Comparison of ENCODE assay signal across 20 cellular contexts in genomic region chr10:114265392-114266053, GRCh38. TPM values are rescaled to one million over a fixed set of nuclear protein-coding genes. Genes with fewer than 3 reads are reported as not detected.
DNase-seq lines count a peak whose midpoint lies in the region; ATAC-seq and TF ChIP-seq lines count a peak whose summit lies in the region.
"Had no signal": no experiment of that assay in that cellular context is flagged by ENCODE, and none has a peak within 500 bp of the region (broad histone marks: within the 10 kb centered on the region; RNA-seq: fewer than 3 reads in every experiment).

No MANE protein-coding gene starts in this region.

- no peak for TF ChIP-seq POLR2A in esophagus squamous epithelium (IDR thresholded peaks at IDR 0.05)

- no peaks in the 10 kb centered on the region for H3K9me3 Mint-ChIP-seq in stimulated activated naive B cell treated with anti-CD40 and anti-IgM and Interleukin-4, amounts not matched to agents 10 μg/mL and 1 μg/mL and 100 μg/mL, for 72 hours
- H3K9me3 Mint-ChIP-seq: activated naive CD4-positive, alpha-beta T cell treated with anti-CD3 and anti-CD28 coated beads, Interleukin-2, amount 50 U/mL, for 24 hours; naive B cell had no signal

- no peaks in the 10 kb centered on the region for H3K27me3 Mint-ChIP-seq in stimulated activated naive B cell treated with anti-CD40 and anti-IgM and Interleukin-4, amounts not matched to agents 10 μg/mL and 1 μg/mL and 100 μg/mL, for 72 hours
- H3K27me3 Mint-ChIP-seq: activated naive CD4-positive, alpha-beta T cell treated with anti-CD3 and anti-CD28 coated beads, Interleukin-2, amount 50 U/mL, for 24 hours; naive B cell had no signal

- H3K4me1 Mint-ChIP-seq in stimulated activated naive B cell treated with anti-CD40 and anti-IgM and Interleukin-4, amounts not matched to agents 10 μg/mL and 1 μg/mL and 100 μg/mL, for 72 hours = no peaks in the 10 kb centered on the region
- H3K4me1 Mint-ChIP-seq: activated naive CD4-positive, alpha-beta T cell treated with anti-CD3 and anti-CD28 coated beads, Interleukin-2, amount 50 U/mL, for 24 hours; naive B cell had no signal

- H3K4me1 ChIP-seq in esophagus squamous epithelium = peaks cover 0 to 25% (median 6%) of the 10 kb centered on the region in 3 donors
- peaks cover 3 to 5% of the 10 kb centered on the region in 2 donors for H3K4me1 ChIP-seq in left lung
- peaks cover 17 to 24% (median 22%) of the 10 kb centered on the region in 3 donors for H3K4me1 ChIP-seq in skeletal muscle tissue (ENCODE audit: control insufficient read depth in 3 of 3, insufficient read depth in 3 of 3, low read length in 3 of 3)

- H3K36me3 Mint-ChIP-seq in stimulated activated naive B cell treated with anti-CD40 and anti-IgM and Interleukin-4, amounts not matched to agents 10 μg/mL and 1 μg/mL and 100 μg/mL, for 72 hours = no peaks in the 10 kb centered on the region
- H3K36me3 Mint-ChIP-seq: activated naive CD4-positive, alpha-beta T cell treated with anti-CD3 and anti-CD28 coated beads, Interleukin-2, amount 50 U/mL, for 24 hours; naive B cell had no signal

- no peak overlapping the region for H3K27ac Mint-ChIP-seq in stimulated activated naive B cell treated with anti-CD40 and anti-IgM and Interleukin-4, amounts not matched to agents 10 μg/mL and 1 μg/mL and 100 μg/mL, for 72 hours
- H3K27ac Mint-ChIP-seq: activated naive CD4-positive, alpha-beta T cell treated with anti-CD3 and anti-CD28 coated beads, Interleukin-2, amount 50 U/mL, for 24 hours; naive B cell had no signal

- ATAC-seq in left lung = peak; percentile 60
- no peak for ATAC-seq in HG02840 (IDR thresholded peaks at IDR 0.05; ENCODE audit: low FRiP score, unreplicated experiment)
- no peak for ATAC-seq in stimulated activated naive B cell treated with anti-CD40 and anti-IgM and Interleukin-4, amounts not matched to agents 10 μg/mL and 1 μg/mL and 100 μg/mL, for 72 hours (replicated peaks)

- H3K4me3 ChIP-seq in esophagus squamous epithelium = no peak overlapping the region
- H3K4me3 ChIP-seq in left lung = no peak overlapping the region
- no peak overlapping the region for H3K4me3 ChIP-seq in skeletal muscle tissue (ENCODE audit: low read length in 3 of 3)

- H3K4me3 Mint-ChIP-seq in stimulated activated naive B cell treated with anti-CD40 and anti-IgM and Interleukin-4, amounts not matched to agents 10 μg/mL and 1 μg/mL and 100 μg/mL, for 72 hours = no peak overlapping the region
- H3K4me3 Mint-ChIP-seq: activated naive CD4-positive, alpha-beta T cell treated with anti-CD3 and anti-CD28 coated beads, Interleukin-2, amount 50 U/mL, for 24 hours; naive B cell had no signal

- intact Hi-C loops in esophagus squamous epithelium (cut with DNase I) = no loop called here
- intact Hi-C loops in left lung (cut with DNase I) = no loop called here

- DNase-seq in GM03348 (ENCODE audit: low spot score) = peak; percentile 44
- no peak for DNase-seq in esophagus squamous epithelium (lab: John Stamatoyannopoulos, UW)
- peak in 1 of 2 donors; percentile 32 for DNase-seq in left lung
- no peak for DNase-seq in stimulated activated naive B cell treated with anti-CD40 and anti-IgM and Interleukin-4, amounts not matched to agents 10 μg/mL and 1 μg/mL and 100 μg/mL, for 72 hours
- no peak for DNase-seq in hippocampal formation (lab: John Stamatoyannopoulos, UW)
- DNase-seq in mucosa of gallbladder (ENCODE audit: low spot score) = no peak
- DNase-seq: activated CD4-positive, alpha-beta T cell treated with anti-CD3 and anti-CD28 coated beads, Interleukin-2, amount 50 U/mL, for 48 hours; activated T-cell treated with anti-CD3 and anti-CD28 coated beads, Interleukin-2, amount 50 U/mL, for 1 hour; Kasumi-1; naive B cell; NCI-H2171 treated with DMSO at 0.1 percent for 48 hours; NK-92 treated with Interleukin-12 subunit alpha and Interleukin-12 subunit beta, amount 100 ng/mL, for 24 hours; stimulated activated naive CD4-positive, alpha-beta T cell had no signal

- H3K9me3 ChIP-seq in esophagus squamous epithelium = no peaks in the 10 kb centered on the region
- H3K9me3 ChIP-seq in left lung = no peaks in the 10 kb centered on the region
- H3K9me3 ChIP-seq in skeletal muscle tissue (ENCODE audit: control insufficient read depth in 3 of 3, low read length in 3 of 3) = no peaks in the 10 kb centered on the region

- no peak for TF ChIP-seq CTCF in esophagus squamous epithelium (IDR thresholded peaks at IDR 0.05)
- no peak for TF ChIP-seq CTCF in left lung (IDR thresholded peaks at IDR 0.05)

- no peaks in the 10 kb centered on the region for H3K27me3 ChIP-seq in esophagus squamous epithelium
- no peaks in the 10 kb centered on the region for H3K27me3 ChIP-seq in left lung
- H3K27me3 ChIP-seq in skeletal muscle tissue (ENCODE audit: control insufficient read depth in 3 of 3, insufficient read depth in 3 of 3, low read length in 3 of 3) = no peaks in the 10 kb centered on the region
- H3K27me3 ChIP-seq: brain microvascular endothelial cell had no signal

- H3K36me3 ChIP-seq in esophagus squamous epithelium (no peaks in the 10 kb centered on the region), left lung (no peaks in the 10 kb centered on the region), skeletal muscle tissue (ENCODE audit: control insufficient read depth in 3 of 3, insufficient read depth in 3 of 3, low read length in 3 of 3) (no peaks in the 10 kb centered on the region)
- H3K36me3 ChIP-seq: brain microvascular endothelial cell had no signal

- H3K27ac ChIP-seq in esophagus squamous epithelium (peak overlapping the region in 3 of 4 donors; percentile 18 to 69 (median 52)), left lung (no peak overlapping the region), skeletal muscle tissue (ENCODE audit: low read depth, low read length) (peak overlapping the region; percentile 28)
- H3K27ac ChIP-seq: brain microvascular endothelial cell, parathyroid adenoma had no signal

- H3K9ac ChIP-seq in skeletal muscle tissue (ENCODE audit: low read depth in 1 of 3, low read length in 3 of 3) = no peak overlapping the region
- H3K9ac ChIP-seq: parathyroid adenoma had no signal

- 59 to 65% methylated on average over 6 of the region's 6 CpGs for WGBS in esophagus squamous epithelium, 2 donors

RNA-seq across cellular contexts. Expression of gene VWA2, which starts 26.5 kb away (rescaled TPM):
- total RNA-seq in esophagus squamous epithelium (1 to 10 TPM; 2.9 to 5.7 (median 4.9) TPM), left lung (10 to 100 TPM in 1 of 2 donors, 1 to 10 TPM in 1; 9.5 to 18.9 TPM), skeletal muscle tissue (not detected), mucosa of gallbladder (0.75 TPM)
- total RNA-seq: Daoy, dermis microvascular lymphatic vessel endothelial cell had no signal

Comparison
In these comparisons a context has a peak if more than half of its experiments do, and no peak if none do; other contexts are left out.
1. H3K27ac ChIP-seq: peak in esophagus squamous epithelium (3 of 4) and skeletal muscle tissue (single experiment); none in left lung (0 of 2).